ENCODE assay signal across 8 cellular contexts in the genomic region with DNA sequence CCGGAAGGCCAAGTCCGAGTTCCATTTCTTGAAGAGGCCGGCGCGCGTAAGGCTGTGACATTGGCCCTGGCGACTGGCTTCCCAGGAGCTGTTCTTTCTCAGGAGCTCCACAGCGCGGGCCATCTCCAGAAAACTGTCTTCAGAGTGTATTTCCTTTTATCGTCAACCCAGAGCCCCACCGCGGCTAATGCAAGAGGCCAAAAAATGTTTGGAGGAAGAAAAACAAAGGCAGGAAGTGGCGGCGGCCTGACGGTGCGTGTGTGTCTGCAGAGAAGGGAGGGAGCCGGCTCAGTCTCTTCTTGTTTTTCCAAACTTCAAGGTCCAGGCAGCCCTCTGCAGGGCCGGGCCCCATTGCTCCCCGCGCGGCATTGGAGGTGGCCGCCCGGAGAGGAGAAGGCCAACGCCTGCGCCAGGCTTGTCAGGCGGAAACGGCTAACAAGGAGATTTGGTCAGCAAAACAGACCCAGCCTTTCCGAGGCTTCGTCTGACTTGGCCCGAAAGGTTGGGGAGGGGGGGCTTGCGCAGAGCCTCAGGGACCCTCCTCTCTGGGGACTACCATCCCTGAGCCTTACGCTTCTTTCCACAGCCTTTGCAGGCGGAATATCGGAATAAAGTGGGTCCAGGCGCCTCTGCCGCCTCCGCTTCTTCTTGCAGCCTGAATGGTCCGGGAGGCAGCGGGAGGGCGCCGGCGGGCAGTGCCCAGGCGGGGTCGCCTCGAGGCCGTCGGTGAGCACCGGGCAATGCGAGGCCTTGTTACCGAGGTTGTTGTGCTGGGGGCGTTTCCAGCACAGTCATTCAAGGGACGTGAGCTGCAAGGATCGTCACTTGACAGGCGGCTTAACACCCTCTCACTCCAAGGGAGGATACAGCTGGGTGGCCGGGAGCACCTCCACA. TPM values are rescaled to one million over a fixed set of nuclear protein-coding genes. Genes with fewer than 3 reads are reported as not detected.
DNase-seq lines count a peak whose midpoint lies in the region; ATAC-seq and TF ChIP-seq lines count a peak whose summit lies in the region.

No MANE protein-coding gene starts in this region.

- peaks cover 60% of the 10 kb centered on the region for H3K27me3 Mint-ChIP-seq in endothelial cell (ENCODE audit: unreplicated experiment)

- H3K4me3 ChIP-seq in Peyer's patch, result peak overlapping the region in 3 of 4 donors; percentile 9 to 33 (median 21)
- H3K4me3 ChIP-seq in neutrophil (ENCODE audit: low read depth in 1 of 2, low read length in 1 of 2), result peak overlapping the region; percentile 1 to 50

- H3K36me3 ChIP-seq in Peyer's patch, result no peaks in the 10 kb centered on the region
- no peaks in the 10 kb centered on the region for H3K36me3 ChIP-seq in neutrophil

- no peaks in the 10 kb centered on the region for H3K9me3 Mint-ChIP-seq in endothelial cell (ENCODE audit: unreplicated experiment)

- H3K4me3 Mint-ChIP-seq in endothelial cell (ENCODE audit: unreplicated experiment), result peak overlapping the region; percentile 81

- H3K27ac Mint-ChIP-seq in endothelial cell (ENCODE audit: unreplicated experiment), result no peak overlapping the region

- H3K9me3 ChIP-seq in Peyer's patch (no peaks in the 10 kb centered on the region), neutrophil (no peaks in the 10 kb centered on the region)

- H3K27ac ChIP-seq in Peyer's patch (no peak overlapping the region), neutrophil (no peak overlapping the region)

- DNase-seq in DMS153 (lab: John Stamatoyannopoulos, UW) (peak; percentile 18), Peyer's patch (peak; percentile 47 to 77 (median 59)), endothelial cell (ENCODE audit: low spot score) (no peak), NCI-H526 (lab: John Stamatoyannopoulos, UW) (no peak), NCI-H82 (lab: John Stamatoyannopoulos, UW) (no peak)
- no peak for DNase-seq in stimulated activated CD4-positive, alpha-beta T cell treated with anti-CD3 and anti-CD28 coated beads, Interleukin-15, amount 100 ng/mL, for 24 hours

- H3K36me3 Mint-ChIP-seq in endothelial cell (ENCODE audit: low read depth, unreplicated experiment), result peaks cover 6% of the 10 kb centered on the region

- ATAC-seq in GM21717 (IDR thresholded peaks at IDR 0.05; ENCODE audit: unreplicated experiment), result no peak

- peaks cover 43% of the 10 kb centered on the region for H3K4me1 Mint-ChIP-seq in endothelial cell (ENCODE audit: unreplicated experiment)

- H3K27me3 ChIP-seq in Peyer's patch (peaks cover 5 to 85% of the 10 kb centered on the region in 2 donors), neutrophil (peaks cover 100% of the 10 kb centered on the region)

- TF ChIP-seq CTCF in Peyer's patch (IDR thresholded peaks at IDR 0.05) (no peak), endothelial cell (IDR thresholded peaks at IDR 0.05; ENCODE audit: unreplicated experiment) (no peak), neutrophil (IDR thresholded peaks at IDR 0.05) (no peak)

- TF ChIP-seq POLR2A in Peyer's patch (IDR thresholded peaks at IDR 0.05), result no peak

- H3K4me1 ChIP-seq in Peyer's patch (peaks cover 7 to 54% (median 32%) of the 10 kb centered on the region in 4 donors), neutrophil (ENCODE audit: control insufficient read depth in 1 of 2, insufficient read depth in 1 of 2, low read depth in 1 of 2, low read length in 1 of 2) (peaks cover 55 to 66% of the 10 kb centered on the region in 2 experiments)

RNA-seq across cellular contexts. Expression of a gene that starts 3.9 kb away (rescaled TPM):
- not detected for total RNA-seq in Peyer's patch
- not detected for total RNA-seq in endothelial cell (ENCODE audit: unreplicated experiment)

RNA-seq across cellular contexts. Expression of a gene that starts 11.0 kb away (rescaled TPM):
- total RNA-seq in Peyer's patch (not detected), endothelial cell (ENCODE audit: unreplicated experiment) (not detected)

RNA-seq across cellular contexts. Expression of a gene that starts 14.8 kb away (rescaled TPM):
- total RNA-seq in Peyer's patch (10 to 100 TPM; 15.7 to 28.4 (median 19.8) TPM), endothelial cell (ENCODE audit: unreplicated experiment) (not detected)

RNA-seq across cellular contexts. Expression of a gene that starts 23.6 kb away (rescaled TPM):
- total RNA-seq in Peyer's patch, result 10 to 100 TPM; 25.7 to 71.2 (median 46.1) TPM
- total RNA-seq in endothelial cell (ENCODE audit: unreplicated experiment), result 0.80 TPM

RNA-seq across cellular contexts. Expression of a gene that starts 32.4 kb away (rescaled TPM):
- 10 to 100 TPM in 1 of 4 donors, 1 to 10 TPM in 3; 3.3 to 11.8 (median 5.7) TPM for total RNA-seq in Peyer's patch
- not detected for total RNA-seq in endothelial cell (ENCODE audit: unreplicated experiment)

Comparison
In these comparisons a context has a peak if more than half of its experiments do, and no peak if none do; other contexts are left out.
1. DNase-seq: peak in DMS153 (single experiment) and Peyer's patch (3 of 3); none in endothelial cell (single experiment), NCI-H526 (0 of 2), stimulated activated CD4-positive, alpha-beta T cell treated with anti-CD3 and anti-CD28 coated beads, Interleukin-15, amount 100 ng/mL, for 24 hours (single experiment) and NCI-H82 (single experiment).
2. RNA of a gene that starts 14.8 kb away (total RNA-seq): 15.7 to 28.4 TPM in Peyer's patch; not detected in endothelial cell (single experiment); every median in the first group is over 10 times any median in the second.